13 cellular contexts compared by ENCODE assay signal in the genomic region with DNA sequence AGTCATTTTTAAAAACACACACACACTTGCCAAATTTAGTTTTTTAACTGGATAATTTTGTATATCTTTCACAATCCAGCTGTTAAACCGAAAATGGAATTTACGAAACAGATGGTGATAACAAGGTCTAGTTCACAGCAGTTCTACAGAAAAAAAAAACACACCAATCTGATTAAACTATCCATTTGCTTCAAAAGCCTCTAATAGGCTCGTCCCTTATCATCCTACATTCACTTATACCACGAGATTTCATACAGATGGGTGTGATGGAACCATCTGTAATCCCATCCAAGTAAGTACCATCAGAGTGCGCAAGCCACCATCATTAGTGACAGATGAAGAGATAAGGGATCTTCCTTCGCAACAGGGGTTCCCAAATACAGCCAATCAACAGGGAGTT. TPM values are rescaled to one million over a fixed set of nuclear protein-coding genes. Genes with fewer than 3 reads are reported as not detected.
DNase-seq lines count a peak whose midpoint lies in the region; ATAC-seq and TF ChIP-seq lines count a peak whose summit lies in the region.
"Had no signal": no experiment of that assay in that cellular context is flagged by ENCODE, and none has a peak within 500 bp of the region (broad histone marks: within the 10 kb centered on the region; RNA-seq: fewer than 3 reads in every experiment).

No MANE protein-coding gene starts in this region.

- H3K36me3 Mint-ChIP-seq in CD8-positive, alpha-beta T cell: peaks cover 16% of the 10 kb centered on the region
- no peaks in the 10 kb centered on the region for H3K36me3 Mint-ChIP-seq in nephron (ENCODE audit: low read depth)

- no peaks in the 10 kb centered on the region for H3K9me3 Mint-ChIP-seq in CD8-positive, alpha-beta T cell
- H3K9me3 Mint-ChIP-seq in nephron: no peaks in the 10 kb centered on the region

- H3K9ac ChIP-seq in colonic mucosa (ENCODE audit: low read depth in 2 of 2, low read length in 2 of 2): no peak overlapping the region

- H3K4me3 ChIP-seq in CD8-positive, alpha-beta T cell (ENCODE audit: low read depth, low read length): no peak overlapping the region
- H3K4me3 ChIP-seq in colonic mucosa: no peak overlapping the region
- H3K4me3 ChIP-seq: HAP-1 had no signal

- no peaks in the 10 kb centered on the region for H3K36me3 ChIP-seq in CD8-positive, alpha-beta T cell (ENCODE audit: insufficient read depth, low read length)
- H3K36me3 ChIP-seq in colonic mucosa: no peaks in the 10 kb centered on the region
- H3K36me3 ChIP-seq: HAP-1 had no signal

- CTCF ChIA-PET in CD8-positive, alpha-beta T cell (lab: Charles Lee): interaction anchor here (1.1 to 2.7 kb wide), 6 partner anchors 8 to 318 kb away, joined by 3 to 17 read pairs (median 8); partner anchors contain the start of gene GCH1

- no peak for TF ChIP-seq CTCF in CD8-positive, alpha-beta T cell (IDR thresholded peaks at IDR 0.05)
- no peak for TF ChIP-seq CTCF in colonic mucosa (IDR thresholded peaks at IDR 0.05)
- TF ChIP-seq CTCF in nephron (IDR thresholded peaks at IDR 0.05; ENCODE audit: unreplicated experiment in 3 of 3): no peak

- no peaks in the 10 kb centered on the region for H3K9me3 ChIP-seq in CD8-positive, alpha-beta T cell (ENCODE audit: low read length)
- H3K9me3 ChIP-seq in colonic mucosa: no peaks in the 10 kb centered on the region
- H3K9me3 ChIP-seq: HAP-1 had no signal

- peak overlapping the region; percentile 62 for H3K27ac ChIP-seq in CD8-positive, alpha-beta T cell (ENCODE audit: low read depth, low read length)
- peak overlapping the region; percentile 65 for H3K27ac ChIP-seq in colonic mucosa
- H3K27ac ChIP-seq: RWPE1 had no signal

- peak overlapping the region; percentile 91 for H3K27ac Mint-ChIP-seq in CD8-positive, alpha-beta T cell
- H3K27ac Mint-ChIP-seq in nephron: peak overlapping the region in 2 of 3 experiments; percentile 30 to 89

- intact Hi-C loops in CD8-positive, alpha-beta T cell (cut with DNase I, micrococcal nuclease): loop anchor here in 1 of 2 experiments (5.0 kb wide), 1 partner anchor 145 kb away; the partner anchor contains the start of genes SOCS4 and WDHD1
- intact Hi-C loops in colonic mucosa (cut with DNase I): no loop called here

- H3K4me1 ChIP-seq in CD8-positive, alpha-beta T cell (ENCODE audit: insufficient read depth, low read length): peaks cover 11% of the 10 kb centered on the region
- no peaks in the 10 kb centered on the region for H3K4me1 ChIP-seq in colonic mucosa
- H3K4me1 ChIP-seq: HAP-1 had no signal

- peaks cover 41% of the 10 kb centered on the region for H3K4me1 Mint-ChIP-seq in CD8-positive, alpha-beta T cell (ENCODE audit: low read depth)
- H3K4me1 Mint-ChIP-seq in nephron: peaks cover 19% of the 10 kb centered on the region

- DNase-seq in CD8-positive, alpha-beta T cell: no peak
- DNase-seq in NCI-H524 treated with DMSO at 0.1 percent for 48 hours (lab: John Stamatoyannopoulos, UW): peak; percentile 82
- DNase-seq in colonic mucosa: no peak
- DNase-seq in NCI-H1105 treated with DMSO at 0.1 percent for 48 hours (lab: John Stamatoyannopoulos, UW): no peak
- DNase-seq in islet precursor cell: no peak
- DNase-seq: activated CD8-positive, alpha-beta memory T cell treated with anti-CD3 and anti-CD28 coated beads for 24 hours; Calu3; NCI-H1436 had no signal

- H3K27me3 Mint-ChIP-seq in CD8-positive, alpha-beta T cell (ENCODE audit: low read depth): no peaks in the 10 kb centered on the region
- H3K27me3 Mint-ChIP-seq in nephron (ENCODE audit: low read depth): no peaks in the 10 kb centered on the region

- peak overlapping the region; percentile 86 for H3K4me3 Mint-ChIP-seq in CD8-positive, alpha-beta T cell
- H3K4me3 Mint-ChIP-seq in nephron: no peak overlapping the region

- no peak for ATAC-seq in CD8-positive, alpha-beta T cell
- ATAC-seq in GM21528 (IDR thresholded peaks at IDR 0.05; ENCODE audit: low FRiP score, unreplicated experiment) (no peak), GM18517 (IDR thresholded peaks at IDR 0.05; ENCODE audit: unreplicated experiment) (no peak)

- H3K27me3 ChIP-seq in CD8-positive, alpha-beta T cell (ENCODE audit: insufficient read depth, low read length): no peaks in the 10 kb centered on the region
- H3K27me3 ChIP-seq in colonic mucosa: no peaks in the 10 kb centered on the region

- POLR2A ChIA-PET in CD8-positive, alpha-beta T cell (lab: Charles Lee): interaction anchor here (1.1 to 3.0 kb wide), 6 partner anchors 9 to 169 kb away, joined by 4 to 29 read pairs (median 6); partner anchors contain the start of genes GCH1 and MAPK1IP1L

RNA-seq across cellular contexts. Expression of gene GCH1, which starts 20.1 kb away (rescaled TPM):
- total RNA-seq in CD8-positive, alpha-beta T cell: 10 to 100 TPM; 30.0 to 30.5 TPM
- 10 to 100 TPM; 20.4 to 30.8 TPM for total RNA-seq in colonic mucosa
